In genomic region chr1:18874600-18874999, GRCh38 we compare ENCODE assay signal across 14 cellular contexts. TPM values are rescaled to one million over a fixed set of nuclear protein-coding genes. Genes with fewer than 3 reads are reported as not detected.
"Had no signal": no experiment of that assay in that cellular context is flagged by ENCODE, and none has a peak within 500 bp of the region (broad histone marks: within the 10 kb centered on the region; RNA-seq: fewer than 3 reads in every experiment).

No MANE protein-coding gene starts in this region.

- H3K27ac ChIP-seq: breast epithelium, esophagus muscularis mucosa, hepatocyte, pancreas, skin epidermis, upper lobe of left lung, vagina had no signal

- H3K79me2 ChIP-seq: hepatocyte had no signal

- H3K4me3 ChIP-seq: breast epithelium, esophagus muscularis mucosa, hepatocyte, lung, pancreas, skin epidermis, upper lobe of left lung, vagina had no signal

- H3K36me3 ChIP-seq: breast epithelium, pancreas had no signal

- H3K4me1 ChIP-seq: breast epithelium, pancreas, vagina had no signal

- FAIRE-seq: pancreas had no signal

- H3K4me2 ChIP-seq: hepatocyte had no signal

- H3K9me3 ChIP-seq: breast epithelium, esophagus muscularis mucosa, pancreas, upper lobe of left lung, vagina had no signal

- H3K27me3 ChIP-seq: breast epithelium, esophagus muscularis mucosa, hepatocyte, pancreas, upper lobe of left lung, vagina had no signal

RNA-seq across cellular contexts. Expression of gene TAS1R2, which starts 15.1 kb away (rescaled TPM):
- total RNA-seq: activated B cell treated with CpG ODN at 0.5 μM for 24 hours; activated naive CD4-positive, alpha-beta T cell treated with anti-CD3 and anti-CD28 coated beads, Interleukin-2, amount 50 U/mL, for 72 hours; activated T-cell treated with anti-CD3 and anti-CD28 coated beads, Interleukin-2, amount 50 U/mL, for 72 hours; breast epithelium; dermis blood vessel endothelial cell; esophagus muscularis mucosa; hepatocyte; lung; mesenteric fat pad; mucosa of gallbladder; pancreas; upper lobe of left lung had no signal
- polyA plus RNA-seq: hepatocyte, lung, pancreas had no signal
